6 cellular contexts compared by ENCODE assay signal in the genomic region with DNA sequence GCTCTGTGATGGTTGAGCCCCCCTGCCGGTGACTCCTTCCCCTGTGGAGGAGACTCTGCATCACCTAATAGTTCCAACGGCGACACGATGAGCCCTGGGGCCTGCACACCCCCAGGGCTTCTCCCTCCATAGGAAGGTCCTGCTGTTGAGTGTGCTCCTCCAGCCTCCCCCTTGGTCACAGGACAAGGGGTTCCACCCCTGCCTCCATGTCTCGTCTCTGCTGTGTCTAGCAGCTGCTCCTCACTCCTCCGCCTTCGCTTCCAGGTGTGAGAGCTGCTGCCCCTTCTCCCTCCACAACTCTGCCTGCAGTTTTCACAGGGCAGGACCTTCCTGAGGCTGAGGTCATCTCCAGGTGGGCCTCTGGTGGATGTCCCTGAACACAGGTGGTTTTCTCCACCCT.
"Had no signal": no experiment of that assay in that cellular context is flagged by ENCODE, and none has a peak within 500 bp of the region (broad histone marks: within the 10 kb centered on the region; RNA-seq: fewer than 3 reads in every experiment).

No MANE protein-coding gene starts in this region.

- ATAC-seq: GM23338, HCT116, K562 had no signal

- H3K9me3 ChIP-seq: HAP-1 had no signal

- H3K9me3 Mint-ChIP-seq: GM23338 had no signal

- H3K4me3 Mint-ChIP-seq: GM23338, HFFc6 had no signal

- H3K27ac Mint-ChIP-seq: GM23338, HFFc6 had no signal

- DNase-seq: HFFc6, IMR-90 had no signal

- H3K4me1 ChIP-seq: HAP-1 had no signal

- H3K4me3 ChIP-seq: GM23338, HAP-1, K562 had no signal

- H2AFZ ChIP-seq: GM23338 had no signal

- H3K4me2 ChIP-seq: GM23338 had no signal

- H3K4me1 Mint-ChIP-seq: GM23338 had no signal
